16 cellular contexts compared by ENCODE assay signal in genomic region chr6:75381878-75382633, GRCh38.
A peak's percentile ranks its signal among the peaks of the same experiment; 100 is the strongest.
DNase-seq lines count a peak whose midpoint lies in the region; ATAC-seq, FAIRE-seq and TF ChIP-seq lines count a peak whose summit lies in the region.
"Had no signal": no experiment of that assay in that cellular context is flagged by ENCODE, and none has a peak within 500 bp of the region (broad histone marks: within the 10 kb centered on the region; RNA-seq: fewer than 3 reads in every experiment).

No MANE protein-coding gene starts in this region.

- TF ChIP-seq CTCF in A549 (IDR thresholded peaks at IDR 0.05) (no peak), choroid plexus epithelial cell (conservative IDR thresholded peaks at IDR 0.05; ENCODE audit: low read depth, low read length) (no peak)

- no peak for TF ChIP-seq POLR2A in A549 (IDR thresholded peaks at IDR 0.05; ENCODE audit: low read length)

- H2AFZ ChIP-seq in Karpas-422 (ENCODE audit: low read length), result no peak overlapping the region

- POLR2A ChIA-PET in A549 (lab: Yijun Ruan, JAX), result no interaction called here

- ATAC-seq in A549, result peak in 1 of 2 experiments; percentile 47; a peak in 3 of 6 replicates

- no peaks in the 10 kb centered on the region for H3K9me3 ChIP-seq in A549
- H3K9me3 ChIP-seq in HUES48 (ENCODE audit: control insufficient read depth, insufficient read depth, low read length), result no peaks in the 10 kb centered on the region
- no peaks in the 10 kb centered on the region for H3K9me3 ChIP-seq in Karpas-422 (ENCODE audit: low read length)
- no peaks in the 10 kb centered on the region for H3K9me3 ChIP-seq in effector memory CD4-positive, alpha-beta T cell (ENCODE audit: control insufficient read depth, low read length)

- no peaks in the 10 kb centered on the region for H3K9me2 ChIP-seq in Karpas-422 (replicated peaks; ENCODE audit: insufficient read depth, low read length)

- no peak overlapping the region for H3K9ac ChIP-seq in HUES48 (ENCODE audit: low read depth, low read length)
- H3K9ac ChIP-seq in Karpas-422 (ENCODE audit: low read length), result no peak overlapping the region

- FAIRE-seq in A549 (lab: Jason Lieb, UNC), result no peak

- CTCF ChIA-PET in A549 (lab: Yijun Ruan, JAX), result interaction anchor here (1.5 kb wide), 1 partner anchor 13 kb away, joined by 6 read pairs; no protein-coding TSS in a partner anchor

- H3K4me2 ChIP-seq in A549 (peak overlapping the region; percentile 51), Karpas-422 (ENCODE audit: low read depth, low read length, poor library complexity, severe bottlenecking) (no peak overlapping the region)

- no peak for TF ChIP-seq RAD21 in A549 (conservative IDR thresholded peaks at IDR 0.05 in 1 of 2, IDR thresholded peaks at IDR 0.05 in 1 of 2)

- H3K79me2 ChIP-seq in Karpas-422 (ENCODE audit: low read length), result no peaks in the 10 kb centered on the region

- WGBS in A549 (ENCODE audit: missing lambda C conversion rate), result 20% methylated on average over 2 of the region's 2 CpGs

- no peak for TF ChIP-seq EP300 in A549 (IDR thresholded peaks at IDR 0.05)

- H3K4me3 ChIP-seq in A549 (no peak overlapping the region), HUES48 (ENCODE audit: low read depth, low read length) (no peak overlapping the region), choroid plexus epithelial cell (ENCODE audit: low read depth, low read length) (no peak overlapping the region), Karpas-422 (ENCODE audit: low read length) (no peak overlapping the region)
- H3K4me3 ChIP-seq in effector memory CD4-positive, alpha-beta T cell (ENCODE audit: insufficient read depth, low read depth, low read length, poor library complexity, severe bottlenecking), result no peak overlapping the region

- H3K4me1 ChIP-seq in A549 (peaks cover 31% of the 10 kb centered on the region), HUES48 (ENCODE audit: control insufficient read depth, insufficient read depth, low read length) (peaks cover 28% of the 10 kb centered on the region), Karpas-422 (ENCODE audit: low read length) (no peaks in the 10 kb centered on the region)
- H3K4me1 ChIP-seq in effector memory CD4-positive, alpha-beta T cell (ENCODE audit: control insufficient read depth, insufficient read depth, low read length, poor library complexity, severe bottlenecking), result no peaks in the 10 kb centered on the region

- H3K36me3 ChIP-seq in HUES48 (ENCODE audit: control insufficient read depth, insufficient read depth, low read length) (no peaks in the 10 kb centered on the region), Karpas-422 (ENCODE audit: insufficient read depth, low read length) (no peaks in the 10 kb centered on the region)
- no peaks in the 10 kb centered on the region for H3K36me3 ChIP-seq in effector memory CD4-positive, alpha-beta T cell (ENCODE audit: control insufficient read depth, insufficient read depth, low read length)

- H4K20me1 ChIP-seq in Karpas-422 (ENCODE audit: insufficient read depth, low read depth, low read length), result no peaks in the 10 kb centered on the region

- H3K27ac ChIP-seq in A549, result peak overlapping the region; percentile 59 to 73
- peak overlapping the region; percentile 8 for H3K27ac ChIP-seq in HUES48 (ENCODE audit: low read depth, low read length)
- no peak overlapping the region for H3K27ac ChIP-seq in Karpas-422 (ENCODE audit: low read length)
- H3K27ac ChIP-seq in effector memory CD4-positive, alpha-beta T cell (ENCODE audit: insufficient read depth, low read length, poor library complexity, severe bottlenecking), result no peak overlapping the region
- H3K27ac ChIP-seq: HL-60 had no signal

- H3K27me3 ChIP-seq in HUES48 (ENCODE audit: control insufficient read depth, insufficient read depth, low read length), result no peaks in the 10 kb centered on the region
- 0 out of 2 replicates have a peak, but pooled peaks cover 3% of the 10 kb centered on the region for H3K27me3 ChIP-seq in Karpas-422 (ENCODE audit: low read length)
- no peaks in the 10 kb centered on the region for H3K27me3 ChIP-seq in effector memory CD4-positive, alpha-beta T cell (replicated peaks; ENCODE audit: control insufficient read depth, insufficient read depth, low read length, poor library complexity, severe bottlenecking)

- peak in 1 of 2 experiments; percentile 34 for DNase-seq in A549 (ENCODE audit: low read depth in 1 of 2, low spot score in 1 of 2)
- DNase-seq in choroid plexus epithelial cell (ENCODE audit: low read depth), result peak; percentile 44
- peak; percentile 57 for DNase-seq in kidney tubule cell (ENCODE audit: low spot score)
- DNase-seq in Karpas-422, result no peak
- no peak for DNase-seq in SW 1271 (lab: John Stamatoyannopoulos, UW)
- no peak for DNase-seq in effector memory CD4-positive, alpha-beta T cell
- no peak for DNase-seq in NCI-H526 treated with DMSO at 0.1 percent for 48 hours (lab: John Stamatoyannopoulos, UW)
- DNase-seq: activated CD4-positive, alpha-beta T cell treated with anti-CD3 and anti-CD28 coated beads for 1 hour; activated CD8-positive, alpha-beta memory T cell treated with anti-CD3 and anti-CD28 coated beads, Interleukin-2, amount 50 U/mL, for 48 hours; activated naive CD4-positive, alpha-beta T cell treated with anti-CD3 and anti-CD28 coated beads, Interleukin-2, amount 10 ng/mL, durations not matched to agents 7 days and 5 days; Kasumi-1; NCI-H187; stimulated activated CD4-positive, alpha-beta T cell treated with anti-CD3 and anti-CD28 coated beads, Interleukin-12 subunit alpha, Interleukin-12 subunit beta, amount 100 ng/mL, for 4 hours; T-helper 2 cell had no signal

TF ChIP-seq in A549, 52 proteins besides CTCF, POLR2A, EP300 and RAD21 (continues in another document):
- no peak for TF ChIP-seq NR3C1 (IDR thresholded peaks at IDR 0.05)
- no peak for TF ChIP-seq ATOH8 (CRISPR knock-in tag; IDR thresholded peaks at IDR 0.05; ENCODE audit: low read depth)
- no peak for TF ChIP-seq RNF2 (IDR thresholded peaks at IDR 0.05; ENCODE audit: borderline replicate concordance, low read depth)
- TF ChIP-seq MAX (IDR thresholded peaks at IDR 0.05), result no peak
- no peak for TF ChIP-seq HMGXB4 (CRISPR knock-in tag; IDR thresholded peaks at IDR 0.05; ENCODE audit: borderline replicate concordance)
- TF ChIP-seq CHD4 (IDR thresholded peaks at IDR 0.05; ENCODE audit: borderline replicate concordance), result no peak
- TF ChIP-seq POLR2AphosphoS2 (conservative IDR thresholded peaks at IDR 0.05; ENCODE audit: low read length), result no peak
- TF ChIP-seq CBX2 (IDR thresholded peaks at IDR 0.05; ENCODE audit: borderline replicate concordance, low read depth), result no peak
- TF ChIP-seq BCL3 (IDR thresholded peaks at IDR 0.05), result no peak
- TF ChIP-seq HOXA7 (CRISPR knock-in tag; IDR thresholded peaks at IDR 0.05), result no peak
- no peak for TF ChIP-seq FOSL2 (IDR thresholded peaks at IDR 0.05)
- no peak for TF ChIP-seq FOSL2 (CRISPR knock-in tag; IDR thresholded peaks at IDR 0.05)
- no peak for TF ChIP-seq ZFP36 (IDR thresholded peaks at IDR 0.05; ENCODE audit: borderline replicate concordance, partially characterized antibody)
- TF ChIP-seq MAFK (IDR thresholded peaks at IDR 0.05; ENCODE audit: partially characterized antibody), result no peak
- no peak for TF ChIP-seq KDM1A (IDR thresholded peaks at IDR 0.05; ENCODE audit: low read depth)
- no peak for TF ChIP-seq ZC3H11A (IDR thresholded peaks at IDR 0.05)
- TF ChIP-seq USF2 (IDR thresholded peaks at IDR 0.05), result no peak
- TF ChIP-seq ZNF302 (CRISPR knock-in tag; IDR thresholded peaks at IDR 0.05), result no peak

Comparison
In these comparisons a context has a peak if more than half of its experiments do, and no peak if none do; other contexts are left out.
1. DNase-seq: peak in choroid plexus epithelial cell (single experiment) and kidney tubule cell (single experiment); none in Karpas-422 (single experiment), SW 1271 (0 of 2), effector memory CD4-positive, alpha-beta T cell (0 of 3) and NCI-H526 treated with DMSO at 0.1 percent for 48 hours (single experiment).
2. H3K27ac ChIP-seq: peak in A549 (2 of 2) and HUES48 (single experiment); none in Karpas-422 (single experiment) and effector memory CD4-positive, alpha-beta T cell (single experiment).